8 cellular contexts compared by ENCODE assay signal in genomic region chr7:55573234-55573504, GRCh38. TPM values are rescaled to one million over a fixed set of nuclear protein-coding genes. Genes with fewer than 3 reads are reported as not detected.
DNase-seq lines count a peak whose midpoint lies in the region; ATAC-seq and TF ChIP-seq lines count a peak whose summit lies in the region.

No MANE protein-coding gene starts in this region.

- peaks cover 35% of the 10 kb centered on the region for H3K4me1 Mint-ChIP-seq in memory B cell

- H3K27ac ChIP-seq in cardiac muscle cell: no peak overlapping the region
- H3K27ac ChIP-seq in transverse colon: peak overlapping the region; percentile 94 to 96 (median 96)

- peaks cover 19% of the 10 kb centered on the region for H3K27me3 ChIP-seq in cardiac muscle cell
- H3K27me3 ChIP-seq in transverse colon: no peaks in the 10 kb centered on the region

- TF ChIP-seq CTCF in cardiac muscle cell (IDR thresholded peaks at IDR 0.05; ENCODE audit: low read depth, low read length) (no peak), transverse colon (IDR thresholded peaks at IDR 0.05) (no peak), mucosa of descending colon (IDR thresholded peaks at IDR 0.05) (no peak)

- H3K36me3 Mint-ChIP-seq in activated naive CD4-positive, alpha-beta T cell treated with anti-CD3 and anti-CD28 coated beads, Interleukin-2, amount 50 U/mL, for 72 hours: peaks cover 4 to 21% of the 10 kb centered on the region in 2 donors
- peaks cover 2% of the 10 kb centered on the region for H3K36me3 Mint-ChIP-seq in memory B cell

- intact Hi-C loops in Right ventricle myocardium superior (cut with DNase I): no loop called here
- intact Hi-C loops in transverse colon (cut with DNase I; ENCODE audit: low total_unique reads): no loop called here
- intact Hi-C loops in mucosa of descending colon (cut with DNase I, micrococcal nuclease): no loop called here

- H3K9me3 ChIP-seq in cardiac muscle cell (ENCODE audit: low read depth) (no peaks in the 10 kb centered on the region), transverse colon (no peaks in the 10 kb centered on the region), mucosa of descending colon (no peaks in the 10 kb centered on the region)

- H3K4me3 ChIP-seq in cardiac muscle cell (peak overlapping the region; percentile 61), transverse colon (peak overlapping the region; percentile 52 to 89 (median 76)), mucosa of descending colon (no peak overlapping the region)

- H3K4me1 ChIP-seq in cardiac muscle cell (ENCODE audit: low read depth): no peaks in the 10 kb centered on the region
- H3K4me1 ChIP-seq in transverse colon: peaks cover 20 to 49% (median 39%) of the 10 kb centered on the region in 4 donors
- peaks cover 34% of the 10 kb centered on the region for H3K4me1 ChIP-seq in mucosa of descending colon (ENCODE audit: low read depth)

- TF ChIP-seq EP300 in transverse colon (IDR thresholded peaks at IDR 0.05; ENCODE audit: low read depth): no peak

- no peaks in the 10 kb centered on the region for H3K27me3 Mint-ChIP-seq in memory B cell

- WGBS in transverse colon (ENCODE audit: low coverage in 1 of 2), 2 donors: 0 to 51% methylated on average over 1 to 6 of the region's 6 CpGs

- in situ Hi-C loops in transverse colon (cut with MboI; ENCODE audit: low pct_ligation_motif_present in 1 of 4, low pct_unique_long_range_greater_than_20kb in 1 of 4, low sequenced_read_pairs in 3 of 4): no loop called here

- peak overlapping the region; percentile 79 to 94 for H3K27ac Mint-ChIP-seq in activated naive CD4-positive, alpha-beta T cell treated with anti-CD3 and anti-CD28 coated beads, Interleukin-2, amount 50 U/mL, for 72 hours
- peak overlapping the region; percentile 88 for H3K27ac Mint-ChIP-seq in memory B cell

- TF ChIP-seq POLR2A in transverse colon (IDR thresholded peaks at IDR 0.05): no peak

- H3K9me3 Mint-ChIP-seq in activated naive CD4-positive, alpha-beta T cell treated with anti-CD3 and anti-CD28 coated beads, Interleukin-2, amount 50 U/mL, for 72 hours: no peaks in the 10 kb centered on the region
- no peaks in the 10 kb centered on the region for H3K9me3 Mint-ChIP-seq in memory B cell

- DNase-seq in cardiac muscle cell (ENCODE audit: low read depth in 1 of 2, low spot score in 1 of 2): peak in 1 of 2 donors; percentile 12
- no peak for DNase-seq in Right ventricle myocardium superior
- no peak for DNase-seq in activated naive CD4-positive, alpha-beta T cell treated with anti-CD3 and anti-CD28 coated beads, Interleukin-2, amount 50 U/mL, for 72 hours (ENCODE audit: low spot score in 2 of 2)
- DNase-seq in memory B cell (ENCODE audit: low spot score in 2 of 2): no peak
- no peak for DNase-seq in transverse colon
- DNase-seq in mucosa of descending colon: no peak

- no peak for ATAC-seq in Right ventricle myocardium superior (ENCODE audit: poor library complexity)
- peak in 1 of 2 donors; percentile 3 for ATAC-seq in activated naive CD4-positive, alpha-beta T cell treated with anti-CD3 and anti-CD28 coated beads, Interleukin-2, amount 50 U/mL, for 72 hours
- ATAC-seq in memory B cell (ENCODE audit: low read depth): no peak
- ATAC-seq in HG03442 (IDR thresholded peaks at IDR 0.05; ENCODE audit: unreplicated experiment): no peak
- ATAC-seq in HG03280 (IDR thresholded peaks at IDR 0.05; ENCODE audit: unreplicated experiment): no peak
- no peak for ATAC-seq in mucosa of descending colon

- H3K36me3 ChIP-seq in cardiac muscle cell (no peaks in the 10 kb centered on the region), transverse colon (no peaks in the 10 kb centered on the region), mucosa of descending colon (ENCODE audit: low read depth) (no peaks in the 10 kb centered on the region)

- H3K4me3 Mint-ChIP-seq in memory B cell: peak overlapping the region; percentile 90

RNA-seq across cellular contexts. Expression of gene VOPP1, which starts 0.9 kb away (rescaled TPM):
- total RNA-seq in cardiac muscle cell: 19.3 and 21.3 TPM in 2 replicates
- polyA plus RNA-seq in cardiac muscle cell: 5.0 and 9.6 TPM in 2 replicates
- total RNA-seq in Right ventricle myocardium superior: 21.8 TPM
- 100 to 1,000 TPM in 1 of 2 donors, 10 to 100 TPM in 1; 52.0 to 124 TPM for total RNA-seq in activated naive CD4-positive, alpha-beta T cell treated with anti-CD3 and anti-CD28 coated beads, Interleukin-2, amount 50 U/mL, for 72 hours
- 10 to 100 TPM; 22.1 to 79.2 (median 73.9) TPM for total RNA-seq in transverse colon
- 10 to 100 TPM; 57.8 to 83.5 (median 75.2) TPM for total RNA-seq in mucosa of descending colon
